In the genomic region with DNA sequence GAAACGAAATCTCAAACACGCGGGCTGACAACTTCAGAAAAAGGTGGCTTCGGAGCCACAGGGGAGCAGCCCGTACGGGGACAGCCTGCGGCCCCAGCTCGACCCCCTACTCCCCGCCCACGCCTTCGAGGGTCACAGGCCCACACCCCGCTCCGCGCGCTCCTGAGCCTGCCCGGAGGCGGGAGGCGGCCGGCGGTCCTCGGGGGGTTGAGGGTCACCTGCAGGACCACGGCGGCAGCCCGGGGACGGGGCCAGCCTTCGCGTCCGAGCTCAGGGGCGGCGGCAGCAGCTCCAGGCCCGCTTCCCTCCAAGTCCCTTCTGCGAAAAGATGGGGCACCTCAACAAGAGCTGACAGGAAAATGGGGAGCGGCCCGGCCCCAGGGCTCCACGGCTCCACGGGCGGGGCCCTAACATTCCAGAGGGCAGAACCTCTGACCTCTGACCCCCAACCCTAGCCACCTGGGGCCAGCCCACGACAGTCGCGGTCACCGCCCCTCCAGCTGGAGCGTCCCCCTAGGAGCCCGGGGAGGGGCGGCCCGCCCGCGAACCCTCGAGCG, we compare ENCODE assay signal across 1 cellular context.
TF ChIP-seq lines count a peak whose summit lies in the region.

No MANE protein-coding gene starts in this region.

TF ChIP-seq in HCT116, 20 proteins besides CTCF, POLR2A, EP300 and RAD21 (continued from another document):
- TF ChIP-seq, protein P1, sequence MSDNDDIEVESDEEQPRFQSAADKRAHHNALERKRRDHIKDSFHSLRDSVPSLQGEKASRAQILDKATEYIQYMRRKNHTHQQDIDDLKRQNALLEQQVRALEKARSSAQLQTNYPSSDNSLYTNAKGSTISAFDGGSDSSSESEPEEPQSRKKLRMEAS (IDR thresholded peaks at IDR 0.05), result no peak
